In genomic region chr10:96229568-96230030, GRCh38 we compare ENCODE assay signal across 1 cellular context.
A peak's percentile ranks its signal among the peaks of the same experiment; 100 is the strongest.
TF ChIP-seq lines count a peak whose summit lies in the region.

No MANE protein-coding gene starts in this region.

TF ChIP-seq in HepG2, 621 proteins besides CTCF, POLR2A, EP300 and RAD21 (continued from another document and continues in another):
- TF ChIP-seq THAP9 (CRISPR knock-in tag; IDR thresholded peaks at IDR 0.05; ENCODE audit: borderline replicate concordance), result no peak
- no peak for TF ChIP-seq MIER3 (CRISPR knock-in tag; IDR thresholded peaks at IDR 0.05; ENCODE audit: borderline replicate concordance)
- no peak for TF ChIP-seq HOXA5 (CRISPR knock-in tag; IDR thresholded peaks at IDR 0.05)
- TF ChIP-seq PCBP2 (optimal IDR thresholded peaks at IDR 0.05; ENCODE audit: low read depth, low read length, poor library complexity, severe bottlenecking), result no peak
- TF ChIP-seq KDM3A (CRISPR knock-in tag; IDR thresholded peaks at IDR 0.05; ENCODE audit: low read depth), result no peak
- no peak for TF ChIP-seq ATF4 (CRISPR knock-in tag; IDR thresholded peaks at IDR 0.05)
- no peak for TF ChIP-seq KDM4B (CRISPR knock-in tag; IDR thresholded peaks at IDR 0.05)
- no peak for TF ChIP-seq ASH2L (IDR thresholded peaks at IDR 0.05; ENCODE audit: insufficient read length, low read depth, low read length)
- no peak for TF ChIP-seq ZNF101 (CRISPR knock-in tag; IDR thresholded peaks at IDR 0.05; ENCODE audit: borderline replicate concordance, low read depth)
- TF ChIP-seq CBX1 (IDR thresholded peaks at IDR 0.05; ENCODE audit: low read depth), result no peak
- TF ChIP-seq NCOA5 (CRISPR knock-in tag; IDR thresholded peaks at IDR 0.05), result no peak
- no peak for TF ChIP-seq ZNF691 (CRISPR knock-in tag; IDR thresholded peaks at IDR 0.05; ENCODE audit: borderline replicate concordance, low read depth)
- TF ChIP-seq ZNF629 (CRISPR knock-in tag; conservative IDR thresholded peaks at IDR 0.05), result peak; percentile 93
- TF ChIP-seq CEBPZ (IDR thresholded peaks at IDR 0.05; ENCODE audit: low read length), result no peak
- TF ChIP-seq ZNF3 (CRISPR knock-in tag; IDR thresholded peaks at IDR 0.05), result no peak; the same call in 1 of the 2 replicates
- TF ChIP-seq SMYD3 (CRISPR knock-in tag; IDR thresholded peaks at IDR 0.05), result no peak
- no peak for TF ChIP-seq TRIM24 (CRISPR knock-in tag; IDR thresholded peaks at IDR 0.05)
- TF ChIP-seq ZNF275 (CRISPR knock-in tag; IDR thresholded peaks at IDR 0.05; ENCODE audit: borderline replicate concordance), result no peak
- peak; percentile 65 for TF ChIP-seq SALL1 (CRISPR knock-in tag; IDR thresholded peaks at IDR 0.05)
- TF ChIP-seq ZNF569 (CRISPR knock-in tag; IDR thresholded peaks at IDR 0.05; ENCODE audit: borderline replicate concordance), result no peak
- no peak for TF ChIP-seq ZNF709 (CRISPR knock-in tag; IDR thresholded peaks at IDR 0.05)
- TF ChIP-seq ZNF770 (CRISPR knock-in tag; IDR thresholded peaks at IDR 0.05), result no peak
- no peak for TF ChIP-seq ZBTB1 (CRISPR knock-in tag; IDR thresholded peaks at IDR 0.05; ENCODE audit: borderline replicate concordance)
- no peak for TF ChIP-seq BRF2 (CRISPR knock-in tag; IDR thresholded peaks at IDR 0.05)
- no peak for TF ChIP-seq PAF1 (CRISPR knock-in tag; IDR thresholded peaks at IDR 0.05)
- TF ChIP-seq HMG20B (CRISPR knock-in tag; conservative IDR thresholded peaks at IDR 0.05), result no peak
- TF ChIP-seq ZBED4 (CRISPR knock-in tag; IDR thresholded peaks at IDR 0.05; ENCODE audit: borderline replicate concordance), result no peak
- no peak for TF ChIP-seq SNAPC2 (CRISPR knock-in tag; IDR thresholded peaks at IDR 0.05)
- no peak for TF ChIP-seq ZNF329 (CRISPR knock-in tag; IDR thresholded peaks at IDR 0.05; ENCODE audit: low read depth)
- TF ChIP-seq ZNF44 (CRISPR knock-in tag; IDR thresholded peaks at IDR 0.05), result no peak
- no peak for TF ChIP-seq XBP1 (CRISPR knock-in tag; IDR thresholded peaks at IDR 0.05)
- no peak for TF ChIP-seq SOX5 (CRISPR knock-in tag; IDR thresholded peaks at IDR 0.05; ENCODE audit: borderline replicate concordance)
- TF ChIP-seq ZNF160 (CRISPR knock-in tag; IDR thresholded peaks at IDR 0.05), result no peak
- TF ChIP-seq SMARCC2 (IDR thresholded peaks at IDR 0.05), result no peak
- no peak for TF ChIP-seq ZNF781 (CRISPR knock-in tag; IDR thresholded peaks at IDR 0.05; ENCODE audit: borderline replicate concordance, not compliant biosample characterization)
- TF ChIP-seq NR2C2 (CRISPR knock-in tag; IDR thresholded peaks at IDR 0.05; ENCODE audit: borderline replicate concordance), result no peak
- TF ChIP-seq BHLHE40 (IDR thresholded peaks at IDR 0.05; ENCODE audit: low read length), result 0 out of 2 replicates have a peak, but pooled peaks have one; percentile 32
- no peak for TF ChIP-seq ZNF468 (CRISPR knock-in tag; IDR thresholded peaks at IDR 0.05)
- TF ChIP-seq ZNF772 (CRISPR knock-in tag; IDR thresholded peaks at IDR 0.05), result no peak
- TF ChIP-seq NFE2 (CRISPR knock-in tag; IDR thresholded peaks at IDR 0.05), result no peak
- no peak for TF ChIP-seq ZGPAT (CRISPR knock-in tag; IDR thresholded peaks at IDR 0.05)
- TF ChIP-seq GPBP1L1 (CRISPR knock-in tag; IDR thresholded peaks at IDR 0.05), result no peak
- no peak for TF ChIP-seq ATRX (CRISPR knock-in tag; IDR thresholded peaks at IDR 0.05; ENCODE audit: borderline replicate concordance)
- TF ChIP-seq DRAP1 (CRISPR knock-in tag; IDR thresholded peaks at IDR 0.05), result no peak
- TF ChIP-seq PHF20 (CRISPR knock-in tag; IDR thresholded peaks at IDR 0.05), result no peak
